In the genomic region with DNA sequence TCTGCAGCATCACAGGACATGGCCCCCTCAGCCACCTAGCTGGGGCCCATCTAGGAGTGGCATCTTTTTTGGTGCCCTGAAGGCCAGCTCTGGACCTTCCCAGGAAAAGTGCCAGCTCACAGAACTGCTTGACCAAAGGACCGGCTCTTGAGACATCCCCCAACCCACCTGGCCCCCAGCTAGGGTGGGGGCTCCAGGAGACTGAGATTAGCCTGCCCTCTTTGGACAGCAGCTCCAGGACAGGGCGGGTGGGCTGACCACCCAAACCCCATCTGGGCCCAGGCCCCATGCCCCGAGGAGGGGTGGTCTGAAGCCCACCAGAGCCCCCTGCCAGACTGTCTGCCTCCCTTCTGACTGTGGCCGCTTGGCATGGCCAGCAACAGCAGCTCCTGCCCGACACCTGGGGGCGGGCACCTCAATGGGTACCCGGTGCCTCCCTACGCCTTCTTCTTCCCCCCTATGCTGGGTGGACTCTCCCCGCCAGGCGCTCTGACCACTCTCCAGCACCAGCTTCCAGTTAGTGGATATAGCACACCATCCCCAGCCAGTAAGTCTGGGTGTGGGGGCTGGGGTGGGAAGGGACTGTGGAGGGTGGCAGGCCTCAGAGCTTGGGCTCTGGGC, we compare ENCODE assay signal across 11 cellular contexts. TPM values are rescaled to one million over a fixed set of nuclear protein-coding genes. Genes with fewer than 3 reads are reported as not detected.
DNase-seq lines count a peak whose midpoint lies in the region; ATAC-seq, FAIRE-seq and TF ChIP-seq lines count a peak whose summit lies in the region.
"Had no signal": no experiment of that assay in that cellular context is flagged by ENCODE, and none has a peak within 500 bp of the region (broad histone marks: within the 10 kb centered on the region; RNA-seq: fewer than 3 reads in every experiment).

No MANE protein-coding gene starts in this region.

- H3K27ac ChIP-seq in lower lobe of right lung = peak overlapping the region; percentile 96
- H3K27ac ChIP-seq in temporal lobe (ENCODE audit: low read depth, low read length) = peak overlapping the region; percentile 6

- H3K9me3 Mint-ChIP-seq in T-helper 2 cell treated with Interferon-gamma antibody and Interleukin-4, amounts not matched to agents 5 μg/mL and 100 μg/mL, for 36 hours = no peaks in the 10 kb centered on the region
- no peaks in the 10 kb centered on the region for H3K9me3 Mint-ChIP-seq in activated naive CD8-positive, alpha-beta T cell treated with anti-CD3 and anti-CD28 coated beads, Interleukin-2, amount 50 U/mL, for 24 hours

- peaks cover 100% of the 10 kb centered on the region for H3K4me1 ChIP-seq in lower lobe of right lung

- peak overlapping the region; percentile 85 for H3K4me3 Mint-ChIP-seq in T-helper 2 cell treated with Interferon-gamma antibody and Interleukin-4, amounts not matched to agents 5 μg/mL and 100 μg/mL, for 36 hours
- H3K4me3 Mint-ChIP-seq in activated naive CD8-positive, alpha-beta T cell treated with anti-CD3 and anti-CD28 coated beads, Interleukin-2, amount 50 U/mL, for 24 hours = no peak overlapping the region

- peak overlapping the region; percentile 92 for H3K27ac Mint-ChIP-seq in T-helper 2 cell treated with Interferon-gamma antibody and Interleukin-4, amounts not matched to agents 5 μg/mL and 100 μg/mL, for 36 hours
- H3K27ac Mint-ChIP-seq in activated naive CD8-positive, alpha-beta T cell treated with anti-CD3 and anti-CD28 coated beads, Interleukin-2, amount 50 U/mL, for 24 hours = peak overlapping the region; percentile 49

- H3K4me3 ChIP-seq in lower lobe of right lung = peak overlapping the region; percentile 27

- no peaks in the 10 kb centered on the region for H3K27me3 Mint-ChIP-seq in T-helper 2 cell treated with Interferon-gamma antibody and Interleukin-4, amounts not matched to agents 5 μg/mL and 100 μg/mL, for 36 hours (ENCODE audit: low read depth)
- no peaks in the 10 kb centered on the region for H3K27me3 Mint-ChIP-seq in activated naive CD8-positive, alpha-beta T cell treated with anti-CD3 and anti-CD28 coated beads, Interleukin-2, amount 50 U/mL, for 24 hours

- H3K4me1 Mint-ChIP-seq in T-helper 2 cell treated with Interferon-gamma antibody and Interleukin-4, amounts not matched to agents 5 μg/mL and 100 μg/mL, for 36 hours (ENCODE audit: low read depth) = peaks cover 75% of the 10 kb centered on the region
- peaks cover 85% of the 10 kb centered on the region for H3K4me1 Mint-ChIP-seq in activated naive CD8-positive, alpha-beta T cell treated with anti-CD3 and anti-CD28 coated beads, Interleukin-2, amount 50 U/mL, for 24 hours

- peaks cover 44% of the 10 kb centered on the region for H3K36me3 Mint-ChIP-seq in T-helper 2 cell treated with Interferon-gamma antibody and Interleukin-4, amounts not matched to agents 5 μg/mL and 100 μg/mL, for 36 hours (ENCODE audit: low read depth)
- H3K36me3 Mint-ChIP-seq in activated naive CD8-positive, alpha-beta T cell treated with anti-CD3 and anti-CD28 coated beads, Interleukin-2, amount 50 U/mL, for 24 hours (ENCODE audit: low read depth) = peaks cover 24% of the 10 kb centered on the region

- DNase-seq in T-helper 2 cell treated with Interferon-gamma antibody and Interleukin-4, amounts not matched to agents 5 μg/mL and 100 μg/mL, for 36 hours (ENCODE audit: low spot score) = no peak
- DNase-seq in T-helper 2 cell = no peak
- no peak for DNase-seq in activated naive CD8-positive, alpha-beta T cell treated with anti-CD3 and anti-CD28 coated beads, Interleukin-2, amount 50 U/mL, for 24 hours
- no peak for DNase-seq in lower lobe of right lung
- DNase-seq in HTR-8/SVneo (ENCODE audit: insufficient read length, low spot score) = no peak
- DNase-seq in left lobe of liver (ENCODE audit: low spot score) = no peak
- DNase-seq: activated CD4-positive, alpha-beta T cell treated with anti-CD3 and anti-CD28 coated beads, Interleukin-2, amount 50 U/mL, for 1 hour had no signal

- FAIRE-seq in HTR-8/SVneo (lab: Jason Lieb, UNC) = no peak

- no peak for TF ChIP-seq CTCF in lower lobe of right lung (IDR thresholded peaks at IDR 0.05)

- no peaks in the 10 kb centered on the region for H3K27me3 ChIP-seq in lower lobe of right lung (ENCODE audit: low read depth)

- ATAC-seq in activated naive CD8-positive, alpha-beta T cell treated with anti-CD3 and anti-CD28 coated beads, Interleukin-2, amount 50 U/mL, for 24 hours = no peak
- no peak for ATAC-seq in lower lobe of right lung
- no peak for ATAC-seq in HG03439 (IDR thresholded peaks at IDR 0.05; ENCODE audit: unreplicated experiment)
- no peak for ATAC-seq in left lobe of liver

- intact Hi-C loops in lower lobe of right lung (cut with DNase I) = no loop called here

- H3K36me3 ChIP-seq in lower lobe of right lung = peaks cover 14% of the 10 kb centered on the region

- H3K9me3 ChIP-seq in lower lobe of right lung = no peaks in the 10 kb centered on the region

RNA-seq across cellular contexts. Expression of a gene that starts 22.0 kb away (rescaled TPM):
- total RNA-seq in lower lobe of right lung (82.6 TPM), temporal lobe (4.9 TPM), left lobe of liver (21.3 TPM)

RNA-seq across cellular contexts. Expression of a gene that starts 33.6 kb away (rescaled TPM):
- total RNA-seq in lower lobe of right lung (3.1 TPM), temporal lobe (not detected), left lobe of liver (0.68 TPM)
- total RNA-seq: A673, sciatic nerve had no signal

RNA-seq across cellular contexts. Expression of a gene that starts 43.3 kb away (rescaled TPM):
- 2.3 TPM for total RNA-seq in lower lobe of right lung
- total RNA-seq in temporal lobe = 2.0 TPM
- 1.5 TPM for total RNA-seq in left lobe of liver
